Comparison of ENCODE assay signal across 8 cellular contexts in the genomic region with DNA sequence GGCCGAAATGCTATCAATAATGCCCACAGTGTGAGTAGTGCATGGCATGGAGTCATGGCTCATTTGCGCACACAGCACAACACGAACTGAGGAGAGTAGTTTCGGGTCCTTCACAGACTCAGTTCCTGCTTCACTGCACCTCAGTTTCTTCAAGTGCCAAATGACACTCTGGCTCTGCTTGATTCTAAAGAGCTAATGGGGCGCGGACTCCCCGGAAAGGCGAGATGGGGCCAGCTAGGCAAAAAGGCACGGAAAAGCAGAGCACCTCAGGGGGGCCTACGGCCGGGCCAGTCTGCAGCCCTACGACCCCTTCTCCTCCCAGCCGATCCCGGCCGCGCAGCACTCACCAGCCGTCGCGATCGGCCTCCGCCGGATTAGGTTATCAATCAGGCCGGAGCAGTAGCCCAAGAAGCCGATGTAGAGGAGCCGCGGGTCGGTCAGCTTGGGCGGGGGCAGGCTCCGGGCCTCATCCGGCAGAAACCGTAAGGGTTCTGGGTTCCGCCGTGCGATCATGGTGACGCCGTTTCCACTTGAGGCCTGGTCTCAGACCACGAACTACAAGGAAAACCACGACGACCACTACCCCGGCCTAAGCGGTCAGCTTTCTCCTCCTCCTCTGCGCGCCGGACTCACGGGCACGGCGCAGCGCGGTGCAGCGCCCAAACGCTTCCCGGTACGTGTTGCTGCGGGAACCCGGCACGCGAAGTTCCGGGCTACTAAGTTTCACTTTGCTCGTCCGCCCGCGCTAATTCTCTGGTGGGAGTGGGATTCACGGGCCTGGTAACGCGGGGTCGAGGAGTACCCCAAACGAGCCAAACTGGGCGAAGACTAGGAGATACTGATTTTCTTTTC. TPM values are rescaled to one million over a fixed set of nuclear protein-coding genes. Genes with fewer than 3 reads are reported as not detected.
DNase-seq lines count a peak whose midpoint lies in the region; ATAC-seq and TF ChIP-seq lines count a peak whose summit lies in the region.

A gene (minus strand): TSS at position 631 of the 852 bp plus-strand sequence. CDS start 118 bp downstream, at position 513.

- peak within 1 kb of the TSS; percentile 89 for H3K27ac Mint-ChIP-seq in type B pancreatic cell

- DNase-seq in NCI-H1092 treated with DMSO at 0.1 percent for 48 hours (lab: John Stamatoyannopoulos, UW) = peak; percentile 89
- peak; percentile 19 to 82 (median 37) for DNase-seq in T-helper 1 cell
- peak; percentile 81 for DNase-seq in amniotic epithelial cell (ENCODE audit: low read depth)
- DNase-seq in left cardiac atrium = peak; percentile 85
- peak; percentile 94 for DNase-seq in posterior vena cava (ENCODE audit: low spot score)
- peak; percentile 84 for DNase-seq in type B pancreatic cell (ENCODE audit: extremely low spot score, unreplicated experiment)

- peak within 1 kb of the TSS; percentile 96 for H3K4me3 Mint-ChIP-seq in type B pancreatic cell

- H3K4me1 Mint-ChIP-seq in type B pancreatic cell (ENCODE audit: unreplicated experiment) = peaks cover 22% of the 10 kb centered on the region

- intact Hi-C loops in left cardiac atrium (cut with DNase I) (loop anchor here in 1 of 2 donors (10.0 kb wide), 1 partner anchor 105 kb away; a partner anchor contains a TSS), posterior vena cava (cut with DNase I) (no loop called here)

- peaks cover 3% of the 10 kb centered on the region for H3K27me3 Mint-ChIP-seq in type B pancreatic cell

- peaks cover 16% of the 10 kb centered on the region for H3K36me3 Mint-ChIP-seq in type B pancreatic cell

- peak; percentile 73 for TF ChIP-seq POLR2A in GM10847 (IDR thresholded peaks at IDR 0.05; ENCODE audit: extremely low read depth, insufficient read length)

- peak; percentile 31 for TF ChIP-seq CTCF in type B pancreatic cell (conservative IDR thresholded peaks at IDR 0.05)

- no peaks in the 10 kb centered on the region for H3K9me3 Mint-ChIP-seq in type B pancreatic cell

- peak; percentile 77 for ATAC-seq in HG02588 (IDR thresholded peaks at IDR 0.05; ENCODE audit: unreplicated experiment)
- ATAC-seq in left cardiac atrium = peak; percentile 96 to 97

RNA-seq across cellular contexts. Expression of the gene that starts here (rescaled TPM):
- total RNA-seq in left cardiac atrium = 100 to 1,000 TPM; 276 to 291 TPM
- total RNA-seq in posterior vena cava = 100 to 1,000 TPM; 133 to 148 TPM
- total RNA-seq in type B pancreatic cell (ENCODE audit: low replicate concordance) = 233 and 240 TPM in 2 replicates

Comparison
In these comparisons a context has a peak if more than half of its experiments do, and no peak if none do; other contexts are left out.
1. Peak in every context shown above with its lines: DNase-seq and ATAC-seq.
2. DNase-seq: peak in every context shown above with its lines; median percentile 94 in posterior vena cava; 89 in NCI-H1092 treated with DMSO at 0.1 percent for 48 hours; 85 in left cardiac atrium; 84 in type B pancreatic cell; 81 in amniotic epithelial cell; 37 in T-helper 1 cell.